In the genomic region with DNA sequence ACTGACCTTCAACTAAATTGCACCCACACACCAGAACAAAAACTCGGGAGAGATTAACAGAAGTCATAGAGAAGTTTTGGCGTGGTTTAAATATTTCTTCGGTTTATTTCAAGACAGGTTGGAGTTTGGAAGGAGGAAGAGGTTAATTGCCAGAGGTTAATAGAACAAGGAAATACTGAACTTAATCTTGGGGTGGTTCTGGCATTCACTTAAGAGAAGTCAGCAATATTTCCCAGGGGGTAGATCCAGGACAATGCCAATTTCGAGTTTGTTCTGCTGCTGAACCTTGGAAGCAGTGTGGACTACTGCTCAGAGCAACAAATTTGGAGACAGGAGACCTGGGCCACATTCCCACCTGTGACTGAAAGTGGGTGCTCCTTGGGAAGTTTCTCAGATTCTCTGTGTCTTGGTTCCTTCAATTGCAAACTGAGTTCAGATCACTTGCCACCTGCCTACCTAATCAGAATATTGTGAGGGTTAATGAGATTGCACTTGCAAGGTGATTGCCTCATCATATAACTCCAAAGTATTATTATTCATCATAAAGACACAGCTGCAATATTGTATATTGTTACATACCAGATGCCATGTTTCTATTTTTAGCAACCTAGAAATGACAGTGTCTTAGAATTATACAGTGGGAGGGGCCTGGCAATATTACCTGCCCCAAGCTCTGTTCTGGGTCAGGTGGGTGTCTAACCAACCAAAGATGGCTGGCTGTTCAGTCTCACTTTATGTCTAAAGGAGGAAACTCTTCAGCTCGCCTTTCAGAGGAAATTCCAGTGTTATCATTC, we compare ENCODE assay signal across 1 cellular context.
TF ChIP-seq lines count a peak whose summit lies in the region.

No MANE protein-coding gene starts in this region.

TF ChIP-seq in H1, 55 proteins besides CTCF, POLR2A, EP300 and RAD21:
- no peak for TF ChIP-seq SIX5 (IDR thresholded peaks at IDR 0.05; ENCODE audit: low read depth, low read length)
- TF ChIP-seq TAF1 (IDR thresholded peaks at IDR 0.05; ENCODE audit: low read depth, low read length), result no peak
- no peak for TF ChIP-seq CHD2 (IDR thresholded peaks at IDR 0.05; ENCODE audit: low read length)
- TF ChIP-seq GTF2F1 (IDR thresholded peaks at IDR 0.05; ENCODE audit: borderline replicate concordance, low read depth, low read length), result no peak
- TF ChIP-seq BACH1 (IDR thresholded peaks at IDR 0.05; ENCODE audit: low read length), result no peak
- TF ChIP-seq YY1 (IDR thresholded peaks at IDR 0.05; ENCODE audit: low read depth, low read length), result no peak
- TF ChIP-seq TCF12 (IDR thresholded peaks at IDR 0.05; ENCODE audit: low read depth, low read length), result no peak
- TF ChIP-seq ZNF274 (IDR thresholded peaks at IDR 0.05; ENCODE audit: borderline replicate concordance, extremely low read depth, low read length), result no peak
- TF ChIP-seq, protein P1, sequence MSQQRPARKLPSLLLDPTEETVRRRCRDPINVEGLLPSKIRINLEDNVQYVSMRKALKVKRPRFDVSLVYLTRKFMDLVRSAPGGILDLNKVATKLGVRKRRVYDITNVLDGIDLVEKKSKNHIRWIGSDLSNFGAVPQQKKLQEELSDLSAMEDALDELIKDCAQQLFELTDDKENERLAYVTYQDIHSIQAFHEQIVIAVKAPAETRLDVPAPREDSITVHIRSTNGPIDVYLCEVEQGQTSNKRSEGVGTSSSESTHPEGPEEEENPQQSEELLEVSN (IDR thresholded peaks at IDR 0.05), result no peak
- no peak for TF ChIP-seq SIN3A (conservative IDR thresholded peaks at IDR 0.05 in 1 of 2, IDR thresholded peaks at IDR 0.05 in 1 of 2; ENCODE audit: low read depth in 1 of 2, low read length in 2 of 2)
- no peak for TF ChIP-seq EGR1 (IDR thresholded peaks at IDR 0.05; ENCODE audit: borderline replicate concordance, low read depth, low read length)
- TF ChIP-seq GABPA (IDR thresholded peaks at IDR 0.05; ENCODE audit: borderline replicate concordance, insufficient read depth, low read length), result no peak
- no peak for TF ChIP-seq SIRT6 (IDR thresholded peaks at IDR 0.05; ENCODE audit: low read length)
TF ChIP-seq in H1: peak in this region for 0.
